ENCODE assay signal across 8 cellular contexts in the genomic region with DNA sequence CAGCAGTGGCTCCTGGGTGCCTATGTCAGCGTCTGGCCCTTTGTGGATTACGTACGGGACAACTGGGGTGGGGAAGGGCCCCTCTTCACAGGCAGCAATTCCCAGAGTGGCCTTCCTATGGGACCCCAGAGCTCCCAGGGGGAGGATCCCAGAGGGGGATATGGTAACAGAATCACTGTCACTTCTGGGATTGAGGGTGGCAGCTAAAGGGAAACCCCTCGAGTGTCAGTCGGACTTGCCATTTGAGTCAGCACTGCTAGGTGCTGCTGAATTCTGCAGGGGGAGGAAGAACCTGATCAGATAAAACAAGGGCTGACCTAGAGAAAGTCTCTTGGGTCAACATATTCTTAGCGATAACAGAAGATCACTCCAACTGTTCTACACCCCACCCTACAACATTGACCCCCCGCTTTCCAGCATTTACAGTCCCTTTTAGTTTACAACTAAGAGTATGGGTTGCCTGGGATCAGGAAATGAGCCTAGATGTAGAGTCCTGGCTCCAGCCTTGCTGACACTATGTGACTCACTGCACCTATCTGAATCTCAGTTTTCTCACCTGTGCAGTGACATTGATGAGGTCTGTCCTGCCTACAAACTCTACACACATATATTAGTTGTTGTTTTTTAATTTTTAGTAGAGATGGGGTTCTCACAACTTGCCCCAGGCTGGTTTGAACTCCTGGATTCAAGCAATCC. TPM values are rescaled to one million over a fixed set of nuclear protein-coding genes. Genes with fewer than 3 reads are reported as not detected.
DNase-seq lines count a peak whose midpoint lies in the region; ATAC-seq and TF ChIP-seq lines count a peak whose summit lies in the region.

No MANE protein-coding gene starts in this region.

- peaks cover 16% of the 10 kb centered on the region for H3K4me1 ChIP-seq in colonic mucosa
- peaks cover 42% of the 10 kb centered on the region for H3K4me1 ChIP-seq in mucosa of stomach (ENCODE audit: control insufficient read depth, insufficient read depth, low read length)
- peaks cover 54% of the 10 kb centered on the region for H3K4me1 ChIP-seq in upper lobe of right lung

- no peaks in the 10 kb centered on the region for H3K27me3 ChIP-seq in colonic mucosa
- H3K27me3 ChIP-seq in mucosa of stomach (ENCODE audit: control insufficient read depth, insufficient read depth, low read length), result no peaks in the 10 kb centered on the region
- H3K27me3 ChIP-seq in upper lobe of right lung, result no peaks in the 10 kb centered on the region

- TF ChIP-seq CTCF in RWPE1 (conservative IDR thresholded peaks at IDR 0.05; ENCODE audit: low read depth) (no peak), colonic mucosa (IDR thresholded peaks at IDR 0.05) (no peak), upper lobe of right lung (IDR thresholded peaks at IDR 0.05) (no peak)

- POLR2A ChIA-PET in RWPE1 (lab: Yijun Ruan, JAX; ENCODE audit: low non-redundant PET), result interaction anchor here (0.6 to 1.9 kb wide), 3 partner anchors 9 to 12 kb away, joined by 4 to 22 read pairs (median 6); partner anchors contain the start of gene DDIT4

- peak overlapping the region; percentile 60 to 83 for H3K9ac ChIP-seq in colonic mucosa (ENCODE audit: low read depth in 2 of 2, low read length in 2 of 2)
- H3K9ac ChIP-seq in mucosa of stomach (ENCODE audit: low read length), result peak overlapping the region; percentile 93

- H3K9me3 ChIP-seq in colonic mucosa (no peaks in the 10 kb centered on the region), mucosa of stomach (ENCODE audit: control insufficient read depth, low read length) (no peaks in the 10 kb centered on the region), upper lobe of right lung (no peaks in the 10 kb centered on the region)

- DNase-seq in activated CD8-positive, alpha-beta memory T cell treated with anti-CD3 and anti-CD28 coated beads for 24 hours, result peak; percentile 87
- no peak for DNase-seq in activated CD8-positive, alpha-beta memory T cell treated with anti-CD3 and anti-CD28 coated beads, Interleukin-2, amount 50 U/mL, for 4 hours
- DNase-seq in RWPE1 (ENCODE audit: low spot score) (no peak), colonic mucosa (peak; percentile 46), upper lobe of right lung (no peak), NCI-H1105 (lab: John Stamatoyannopoulos, UW) (no peak)

- H3K4me3 ChIP-seq in colonic mucosa, result peak overlapping the region; percentile 48
- peak overlapping the region; percentile 73 for H3K4me3 ChIP-seq in mucosa of stomach (ENCODE audit: low read length)
- H3K4me3 ChIP-seq in upper lobe of right lung, result peak overlapping the region; percentile 59

- H3K27ac ChIP-seq in RWPE1, result peak overlapping the region; percentile 100
- H3K27ac ChIP-seq in colonic mucosa, result peak overlapping the region; percentile 90
- peak overlapping the region; percentile 87 for H3K27ac ChIP-seq in upper lobe of right lung

- CTCF ChIA-PET in RWPE1 (lab: Yijun Ruan, JAX), result interaction anchor here (0.6 to 2.7 kb wide), 4 partner anchors 9 to 30 kb away, joined by 3 to 16 read pairs (median 4); partner anchors contain the start of gene DDIT4

- peak; percentile 54 for ATAC-seq in HG02885 (IDR thresholded peaks at IDR 0.05; ENCODE audit: poor library complexity, unreplicated experiment)
- no peak for ATAC-seq in upper lobe of right lung

- intact Hi-C loops in colonic mucosa (cut with DNase I), result no loop called here
- intact Hi-C loops in upper lobe of right lung (cut with DNase I), result no loop called here

- H3K36me3 ChIP-seq in colonic mucosa, result no peaks in the 10 kb centered on the region
- no peaks in the 10 kb centered on the region for H3K36me3 ChIP-seq in mucosa of stomach (ENCODE audit: control insufficient read depth, insufficient read depth, low read length)
- H3K36me3 ChIP-seq in upper lobe of right lung, result no peaks in the 10 kb centered on the region

RNA-seq across cellular contexts. Expression of gene DDIT4, which starts 12.3 kb away (rescaled TPM):
- total RNA-seq in colonic mucosa (100 to 1,000 TPM in 1 of 2 donors, 10 to 100 TPM in 1; 45.5 to 147 TPM), upper lobe of right lung (200 TPM)

RNA-seq across cellular contexts. Expression of gene ASCC1, which starts 45.4 kb away (rescaled TPM):
- 10 to 100 TPM; 16.2 to 19.2 TPM for total RNA-seq in colonic mucosa
- total RNA-seq in upper lobe of right lung, result 27.4 TPM

RNA-seq across cellular contexts. Expression of gene ANAPC16, which starts 45.7 kb away (rescaled TPM):
- 10 to 100 TPM; 63.2 to 85.2 TPM for total RNA-seq in colonic mucosa
- total RNA-seq in upper lobe of right lung, result 118 TPM

Comparison
In these comparisons a context has a peak if more than half of its experiments do, and no peak if none do; other contexts are left out.
1. DNase-seq: peak in activated CD8-positive, alpha-beta memory T cell treated with anti-CD3 and anti-CD28 coated beads for 24 hours (single experiment) and colonic mucosa (single experiment); none in activated CD8-positive, alpha-beta memory T cell treated with anti-CD3 and anti-CD28 coated beads, Interleukin-2, amount 50 U/mL, for 4 hours (single experiment), RWPE1 (single experiment), upper lobe of right lung (single experiment) and NCI-H1105 (single experiment).
2. Peak in every context shown above with its lines, with median percentiles within 50 percentile points of each other: H3K27ac ChIP-seq and H3K4me3 ChIP-seq.